In genomic region chr4:87521757-87522374, GRCh38 we compare ENCODE assay signal across 9 cellular contexts. TPM values are rescaled to one million over a fixed set of nuclear protein-coding genes. Genes with fewer than 3 reads are reported as not detected.
DNase-seq lines count a peak whose midpoint lies in the region; ATAC-seq, FAIRE-seq and TF ChIP-seq lines count a peak whose summit lies in the region.
"Had no signal": no experiment of that assay in that cellular context is flagged by ENCODE, and none has a peak within 500 bp of the region (broad histone marks: within the 10 kb centered on the region; RNA-seq: fewer than 3 reads in every experiment).

No MANE protein-coding gene starts in this region.

- TF ChIP-seq CTCF in SU-DHL-6 (IDR thresholded peaks at IDR 0.05; ENCODE audit: insufficient read depth, low read length, poor library complexity, severe bottlenecking) (no peak), D721Med (IDR thresholded peaks at IDR 0.05; ENCODE audit: insufficient read depth, missing control alignments) (no peak)

- no peak for FAIRE-seq in D721Med (lab: Jason Lieb, UNC)

- no peak overlapping the region for H2AFZ ChIP-seq in SU-DHL-6 (ENCODE audit: low read depth, low read length, severe bottlenecking)

- H3F3A ChIP-seq in SU-DHL-6 (ENCODE audit: insufficient read depth): no peaks in the 10 kb centered on the region

- H4K20me1 ChIP-seq in SU-DHL-6 (ENCODE audit: low read depth, low read length): no peaks in the 10 kb centered on the region

- peaks cover 8% of the 10 kb centered on the region in 2 donors for H3K27me3 Mint-ChIP-seq in natural killer cell treated with Interleukin-12 subunit alpha and Interleukin-12 subunit beta and Interleukin-15 and Interleukin-18, amount 100 ng/mL, for 72 hours

- no peaks in the 10 kb centered on the region for H3K79me2 ChIP-seq in SU-DHL-6 (ENCODE audit: insufficient read depth, low read length)

- no peak overlapping the region for H3K27ac Mint-ChIP-seq in natural killer cell treated with Interleukin-12 subunit alpha and Interleukin-12 subunit beta and Interleukin-15 and Interleukin-18, amount 100 ng/mL, for 72 hours

- DNase-seq in DMS153 (lab: John Stamatoyannopoulos, UW): peak; percentile 96
- DNase-seq in natural killer cell treated with Interleukin-12 subunit alpha and Interleukin-12 subunit beta and Interleukin-15 and Interleukin-18, amount 100 ng/mL, for 72 hours (ENCODE audit: low spot score): no peak
- DNase-seq in activated CD4-positive, alpha-beta T cell treated with anti-CD3 and anti-CD28 coated beads, Interleukin-2, amount 50 U/mL, for 1 hour: no peak
- DNase-seq in D721Med (ENCODE audit: insufficient read length, low spot score): no peak
- DNase-seq: activated CD4-positive, alpha-beta T cell treated with anti-CD3 and anti-CD28 coated beads, Interleukin-2, amount 50 U/mL, for 4 hours had no signal

- ATAC-seq in HG03354 (IDR thresholded peaks at IDR 0.05; ENCODE audit: poor library complexity, severe bottlenecking, unreplicated experiment) (peak; percentile 54), HG03457 (IDR thresholded peaks at IDR 0.05; ENCODE audit: unreplicated experiment) (no peak)
- ATAC-seq in natural killer cell treated with Interleukin-12 subunit alpha and Interleukin-12 subunit beta and Interleukin-15 and Interleukin-18, amount 100 ng/mL, for 72 hours: no peak

- H3K9me3 ChIP-seq in SU-DHL-6 (ENCODE audit: insufficient read depth, low read length): no peaks in the 10 kb centered on the region

- no peaks in the 10 kb centered on the region for H3K27me3 ChIP-seq in SU-DHL-6 (ENCODE audit: low read length)
- H3K27me3 ChIP-seq in layer of hippocampus (ENCODE audit: control insufficient read depth, insufficient read depth, low read length): no peaks in the 10 kb centered on the region

- H3K4me2 ChIP-seq in SU-DHL-6 (ENCODE audit: low read depth, low read length, poor library complexity, severe bottlenecking): peak overlapping the region; percentile 29

- peaks cover 9% of the 10 kb centered on the region for H3K9me3 Mint-ChIP-seq in natural killer cell treated with Interleukin-12 subunit alpha and Interleukin-12 subunit beta and Interleukin-15 and Interleukin-18, amount 100 ng/mL, for 72 hours

- H3K9ac ChIP-seq in SU-DHL-6 (ENCODE audit: low read length): no peak overlapping the region

- no peaks in the 10 kb centered on the region for H3K9me2 ChIP-seq in SU-DHL-6 (replicated peaks; ENCODE audit: insufficient read depth, low read length)

- no peak overlapping the region for H3K4me3 ChIP-seq in SU-DHL-6 (ENCODE audit: insufficient read depth, low read length, poor library complexity, severe bottlenecking)

- H3K36me3 Mint-ChIP-seq in natural killer cell treated with Interleukin-12 subunit alpha and Interleukin-12 subunit beta and Interleukin-15 and Interleukin-18, amount 100 ng/mL, for 72 hours: peaks cover 9% of the 10 kb centered on the region

- no peak overlapping the region for H3K4me3 Mint-ChIP-seq in natural killer cell treated with Interleukin-12 subunit alpha and Interleukin-12 subunit beta and Interleukin-15 and Interleukin-18, amount 100 ng/mL, for 72 hours

- no peaks in the 10 kb centered on the region for H3K36me3 ChIP-seq in SU-DHL-6 (ENCODE audit: low read length)

- H3K4me1 Mint-ChIP-seq in natural killer cell treated with Interleukin-12 subunit alpha and Interleukin-12 subunit beta and Interleukin-15 and Interleukin-18, amount 100 ng/mL, for 72 hours (ENCODE audit: low read depth in 2 of 2): no peaks in the 10 kb centered on the region

- H3K27ac ChIP-seq in SU-DHL-6 (ENCODE audit: low read depth, low read length) (no peak overlapping the region), layer of hippocampus (ENCODE audit: low read depth, low read length) (peak overlapping the region; percentile 77)

RNA-seq across cellular contexts. Expression of gene SPARCL1, which starts 7.3 kb away (rescaled TPM):
- not detected for total RNA-seq in natural killer cell treated with Interleukin-12 subunit alpha and Interleukin-12 subunit beta and Interleukin-15 and Interleukin-18, amount 100 ng/mL, for 72 hours
